ENCODE assay signal across 9 cellular contexts in genomic region chr10:81885491-81885890, GRCh38. TPM values are rescaled to one million over a fixed set of nuclear protein-coding genes. Genes with fewer than 3 reads are reported as not detected.
"Had no signal": no experiment of that assay in that cellular context is flagged by ENCODE, and none has a peak within 500 bp of the region (broad histone marks: within the 10 kb centered on the region; RNA-seq: fewer than 3 reads in every experiment).

No MANE protein-coding gene starts in this region.

- DNase-seq: GDM1, GF-D8 had no signal

- H3K4me3 ChIP-seq: GM12878 had no signal

- FAIRE-seq: G401.6, GM12878, GM12891, GM12892, GM18507, GM19239 had no signal

- ATAC-seq: GM12878 had no signal

RNA-seq across cellular contexts. Expression of gene NRG3, which starts 10.5 kb away (rescaled TPM):
- total RNA-seq: G401 had no signal
